ENCODE assay signal across 17 cellular contexts in the genomic region with DNA sequence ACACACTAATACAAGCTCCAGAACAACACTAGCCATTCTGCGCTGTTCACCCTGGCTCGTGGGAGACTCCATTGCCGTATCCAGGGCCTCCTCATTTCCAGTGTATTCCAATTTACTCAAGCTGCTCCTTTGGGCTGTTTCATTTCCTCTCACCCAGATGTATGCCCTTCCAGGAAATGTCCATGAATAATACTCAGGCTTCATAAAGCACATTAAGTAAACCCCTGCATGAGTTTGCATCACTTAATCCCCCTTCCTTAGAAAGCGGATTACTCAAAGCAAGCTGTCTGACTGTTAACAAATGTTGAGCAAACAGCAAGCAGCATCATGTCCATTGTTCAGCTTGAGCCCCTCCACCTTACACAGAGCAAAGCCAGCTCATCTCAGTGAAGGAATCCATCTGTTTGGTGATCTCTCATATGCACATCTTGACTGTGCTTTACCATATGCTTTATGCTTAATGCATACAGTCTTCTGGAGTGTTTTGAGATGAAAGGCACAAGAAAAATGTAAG.
"Had no signal": no experiment of that assay in that cellular context is flagged by ENCODE, and none has a peak within 500 bp of the region (broad histone marks: within the 10 kb centered on the region; RNA-seq: fewer than 3 reads in every experiment).

No MANE protein-coding gene starts in this region.

- H3K27ac ChIP-seq: body of pancreas, heart right ventricle, pancreas, right atrium auricular region, tibial artery, vagina had no signal

- H3K4me1 ChIP-seq: body of pancreas, heart right ventricle, pancreas, right atrium auricular region, tibial artery, vagina had no signal

- H3K4me3 ChIP-seq: body of pancreas, heart right ventricle, pancreas, right atrium auricular region, tibial artery, vagina had no signal

- H3K27me3 ChIP-seq: heart right ventricle, right atrium auricular region, tibial artery, vagina had no signal

- H3K27ac Mint-ChIP-seq: activated naive CD4-positive, alpha-beta T cell treated with anti-CD3 and anti-CD28 coated beads, Interleukin-2, amount 50 U/mL, for 24 hours had no signal

- H3K27me3 Mint-ChIP-seq: activated naive CD4-positive, alpha-beta T cell treated with anti-CD3 and anti-CD28 coated beads, Interleukin-2, amount 50 U/mL, for 24 hours had no signal

- DNase-seq: activated CD4-positive, alpha-beta T cell treated with anti-CD3 and anti-CD28 coated beads, Interleukin-2, amount 50 U/mL, for 4 hours; activated effector memory CD4-positive, alpha-beta T cell treated with Interleukin-2 at 50 U/mL for 16 hours; activated T-cell treated with anti-CD3 and anti-CD28 coated beads, Interleukin-2, amount 50 U/mL, for 1 hour; amniotic stem cell; body of pancreas; cerebellar nuclear complex; dermis blood vessel endothelial cell; heart right ventricle; left ventricle myocardium superior; mesendoderm; pancreas; small intestine; tibial artery had no signal

- H3K9me3 ChIP-seq: body of pancreas, pancreas, right atrium auricular region, tibial artery, vagina had no signal

- H3K36me3 Mint-ChIP-seq: activated naive CD4-positive, alpha-beta T cell treated with anti-CD3 and anti-CD28 coated beads, Interleukin-2, amount 50 U/mL, for 24 hours had no signal

- H3K4me3 Mint-ChIP-seq: activated naive CD4-positive, alpha-beta T cell treated with anti-CD3 and anti-CD28 coated beads, Interleukin-2, amount 50 U/mL, for 24 hours had no signal

- H3K36me3 ChIP-seq: heart right ventricle, pancreas, right atrium auricular region, tibial artery, vagina had no signal

- ATAC-seq: activated CD4-positive, CD25-positive, alpha-beta regulatory T cell treated with anti-CD3 and anti-CD28 coated beads, Interleukin-2, amount 50 U/mL, for 24 hours; body of pancreas; heart right ventricle; left ventricle myocardium superior; pancreas had no signal

- H3K4me1 Mint-ChIP-seq: activated naive CD4-positive, alpha-beta T cell treated with anti-CD3 and anti-CD28 coated beads, Interleukin-2, amount 50 U/mL, for 24 hours had no signal
